Comparison of ENCODE assay signal across 8 cellular contexts in the genomic region with DNA sequence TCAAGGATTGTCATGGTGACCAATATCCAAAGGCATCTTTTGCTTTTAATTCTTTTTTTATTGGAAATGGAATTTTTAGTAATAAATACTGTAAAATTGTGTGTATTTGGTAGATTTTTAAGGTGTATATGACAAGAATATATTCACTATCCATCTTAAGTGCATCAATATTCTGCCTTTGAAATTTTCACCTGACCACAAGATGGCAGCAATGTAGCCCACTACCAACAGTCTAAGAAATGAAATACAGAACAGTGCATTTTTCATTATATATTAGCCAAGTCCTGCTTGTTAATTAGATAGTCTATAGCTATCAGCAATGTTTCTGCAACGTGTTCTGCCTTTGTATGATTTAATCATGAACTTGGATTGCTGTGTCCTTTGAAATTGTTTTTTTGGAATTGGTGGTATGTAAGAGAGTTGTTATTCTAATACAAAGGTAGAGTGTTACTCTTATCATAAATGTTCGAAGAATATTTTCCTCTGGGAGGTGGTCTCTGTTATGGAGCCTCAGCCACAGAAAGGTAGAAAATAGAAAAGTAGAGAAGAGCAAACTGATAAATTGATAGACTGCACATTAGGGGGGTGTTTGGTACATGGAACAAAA. TPM values are rescaled to one million over a fixed set of nuclear protein-coding genes. Genes with fewer than 3 reads are reported as not detected.
DNase-seq lines count a peak whose midpoint lies in the region; ATAC-seq and TF ChIP-seq lines count a peak whose summit lies in the region.

No MANE protein-coding gene starts in this region.

- TF ChIP-seq CTCF in HFFc6 (IDR thresholded peaks at IDR 0.05) (peak; percentile 83), RWPE2 (IDR thresholded peaks at IDR 0.05; ENCODE audit: poor library complexity, severe bottlenecking) (peak; percentile 89), fibroblast of the aortic adventitia (IDR thresholded peaks at IDR 0.05; ENCODE audit: insufficient read depth, low read length) (peak; percentile 64), retinal pigment epithelial cell (conservative IDR thresholded peaks at IDR 0.05; ENCODE audit: low read depth, low read length) (peak; percentile 73)

- H3K9me3 ChIP-seq in RWPE2 (ENCODE audit: severe bottlenecking) = no peaks in the 10 kb centered on the region
- no peaks in the 10 kb centered on the region for H3K9me3 ChIP-seq in T-helper 17 cell (ENCODE audit: control insufficient read depth, low read length, poor library complexity, severe bottlenecking)

- H3K4me3 Mint-ChIP-seq in HFFc6 (no peak overlapping the region), T-helper 17 cell (no peak overlapping the region)

- no peaks in the 10 kb centered on the region for H3K9me3 Mint-ChIP-seq in HFFc6

- H3K27me3 Mint-ChIP-seq in HFFc6 (ENCODE audit: insufficient read depth) (no peaks in the 10 kb centered on the region; the same call in 1 of the 2 replicates), T-helper 17 cell (no peaks in the 10 kb centered on the region)

- H3K27ac ChIP-seq in RWPE2 (ENCODE audit: poor library complexity, severe bottlenecking) = no peak overlapping the region

- ATAC-seq in RWPE2 (ENCODE audit: low read depth) = peak; percentile 58; the same call in 1 of the 3 replicates
- ATAC-seq in T-helper 17 cell = no peak

- DNase-seq in activated T-cell treated with anti-CD3 and anti-CD28 coated beads for 24 hours (ENCODE audit: low read depth) = peak; percentile 11
- DNase-seq in activated T-cell treated with anti-CD3 and anti-CD28 coated beads, Interleukin-2, amount 50 U/mL, for 1 hour = no peak
- no peak for DNase-seq in HFFc6
- DNase-seq in RWPE2 (ENCODE audit: low spot score) = no peak
- DNase-seq in fibroblast of the aortic adventitia (ENCODE audit: low read depth) = peak; percentile 62
- no peak for DNase-seq in retinal pigment epithelial cell (ENCODE audit: low read depth)
- DNase-seq in T-helper 17 cell = no peak
- no peak for DNase-seq in NCI-H2029 (lab: John Stamatoyannopoulos, UW)

- H3K27ac Mint-ChIP-seq in HFFc6 = no peak overlapping the region
- no peak overlapping the region for H3K27ac Mint-ChIP-seq in T-helper 17 cell

- no peaks in the 10 kb centered on the region for H3K27me3 ChIP-seq in RWPE2 (ENCODE audit: insufficient read depth, poor library complexity, severe bottlenecking)

- H3K36me3 ChIP-seq in RWPE2 (ENCODE audit: low read depth) = no peaks in the 10 kb centered on the region

- H3K4me1 ChIP-seq in RWPE2 (ENCODE audit: insufficient read depth, poor library complexity, severe bottlenecking) = peaks cover under 1% of the 10 kb centered on the region

- peaks cover 18% of the 10 kb centered on the region for H3K4me1 Mint-ChIP-seq in HFFc6 (ENCODE audit: low read depth)
- peaks cover 4% of the 10 kb centered on the region for H3K4me1 Mint-ChIP-seq in T-helper 17 cell

- H3K4me3 ChIP-seq in RWPE2 (ENCODE audit: severe bottlenecking) (no peak overlapping the region), fibroblast of the aortic adventitia (ENCODE audit: low read depth, low read length) (no peak overlapping the region), retinal pigment epithelial cell (ENCODE audit: low read length) (no peak overlapping the region)

- H3K36me3 Mint-ChIP-seq in HFFc6 (ENCODE audit: low read depth) (no peaks in the 10 kb centered on the region), T-helper 17 cell (ENCODE audit: low read depth) (no peaks in the 10 kb centered on the region)

RNA-seq across cellular contexts. Expression of a gene that starts 38.2 kb away (rescaled TPM):
- not detected for total RNA-seq in HFFc6 (2021; fragmentation: NEBNext Ultra II Directional; extraction: Animal tissue kit (Norgen Biotek cat#: 25700))
- total RNA-seq in fibroblast of the aortic adventitia (ENCODE audit: low replicate concordance) (not detected in 2 replicates), T-helper 17 cell (under 1 TPM in 1 of 2 donors, not detected in 1; 0.37 TPM)

Comparison
In these comparisons a context has a peak if more than half of its experiments do, and no peak if none do; other contexts are left out.
1. DNase-seq: peak in activated T-cell treated with anti-CD3 and anti-CD28 coated beads for 24 hours (single experiment) and fibroblast of the aortic adventitia (single experiment); none in activated T-cell treated with anti-CD3 and anti-CD28 coated beads, Interleukin-2, amount 50 U/mL, for 1 hour (single experiment), HFFc6 (single experiment), RWPE2 (single experiment), retinal pigment epithelial cell (single experiment), T-helper 17 cell (0 of 3) and NCI-H2029 (single experiment).
2. Peak in every context shown above with its lines, with median percentiles within 50 percentile points of each other: CTCF ChIP-seq.